22 cellular contexts compared by ENCODE assay signal in genomic region chrX:154446430-154446829, GRCh38.
"Had no signal": no experiment of that assay in that cellular context is flagged by ENCODE, and none has a peak within 500 bp of the region (broad histone marks: within the 10 kb centered on the region; RNA-seq: fewer than 3 reads in every experiment).

No MANE protein-coding gene starts in this region.

- H3K4me3 Mint-ChIP-seq: activated B cell treated with CpG ODN at 0.5 μM for 24 hours; activated CD4-positive, alpha-beta memory T cell treated with anti-CD3 and anti-CD28 coated beads for 36 hours; activated CD4-positive, alpha-beta T cell treated with anti-CD3 and anti-CD28 coated beads for 36 hours had no signal

- H3K27me3 ChIP-seq: cardiac muscle cell, hepatocyte, left lung, upper lobe of left lung had no signal

- H3K9me3 Mint-ChIP-seq: activated B cell treated with CpG ODN at 0.5 μM for 24 hours; activated CD4-positive, alpha-beta memory T cell treated with anti-CD3 and anti-CD28 coated beads for 36 hours; activated naive CD4-positive, alpha-beta T cell treated with anti-CD3 and anti-CD28 coated beads for 36 hours; activated T-helper 2 cell treated with anti-CD3 and anti-CD28 coated beads, Interferon-gamma antibody, Interleukin-2, Interleukin-4, amounts not matched to agents 10 μg/mL and 5 μg/mL and 100 μg/mL, durations not matched to agents 14 hours and 24 hours and 36 hours; immature natural killer cell; naive B cell had no signal

- H2AFZ ChIP-seq: hepatocyte had no signal

- H3K27ac ChIP-seq: cardiac muscle cell, hepatocyte, left lung, upper lobe of left lung had no signal

- H3K9me3 ChIP-seq: left lung, upper lobe of left lung had no signal

- H3K27ac Mint-ChIP-seq: activated B cell treated with CpG ODN at 0.5 μM for 24 hours; activated CD4-positive, alpha-beta memory T cell treated with anti-CD3 and anti-CD28 coated beads for 36 hours; activated CD4-positive, alpha-beta T cell treated with anti-CD3 and anti-CD28 coated beads for 36 hours; activated naive CD4-positive, alpha-beta T cell treated with anti-CD3 and anti-CD28 coated beads for 36 hours; activated T-helper 2 cell treated with anti-CD3 and anti-CD28 coated beads, Interferon-gamma antibody, Interleukin-2, Interleukin-4, amounts not matched to agents 10 μg/mL and 5 μg/mL and 100 μg/mL, durations not matched to agents 14 hours and 24 hours and 36 hours had no signal

- H3K4me2 ChIP-seq: hepatocyte had no signal

- H3K36me3 Mint-ChIP-seq: immature natural killer cell, naive B cell had no signal

- ATAC-seq: activated CD4-positive, alpha-beta T cell treated with anti-CD3 and anti-CD28 coated beads for 36 hours; left lung; sciatic nerve; stimulated activated naive CD8-positive, alpha-beta T cell treated with anti-CD3 and anti-CD28 coated beads, Interleukin-15, Interleukin-2, amounts not matched to agents 100 U/mL and 50 U/mL, for 24 hours had no signal

- H3K4me3 ChIP-seq: cardiac muscle cell, hepatocyte, left lung, lung, upper lobe of left lung had no signal

- H3K36me3 ChIP-seq: cardiac muscle cell had no signal

- DNase-seq: activated B cell treated with CpG ODN at 0.5 μM for 24 hours; activated CD4-positive, alpha-beta memory T cell treated with anti-CD3 and anti-CD28 coated beads for 36 hours; activated CD4-positive, alpha-beta T cell treated with anti-CD3 and anti-CD28 coated beads for 36 hours; activated naive CD4-positive, alpha-beta T cell treated with anti-CD3 and anti-CD28 coated beads for 36 hours; activated T-cell treated with anti-CD3 and anti-CD28 coated beads for 4 hours; amygdala; dermis blood vessel endothelial cell; effector CD8-positive, alpha-beta T cell; foreskin melanocyte; immature natural killer cell; kidney glomerular epithelial cell; left lung; naive B cell; small intestine; stimulated activated CD8-positive, alpha-beta memory T cell treated with anti-CD3 and anti-CD28 coated beads, Interleukin-4, amount 100 ng/mL, for 48 hours; stimulated activated naive CD8-positive, alpha-beta T cell treated with anti-CD3 and anti-CD28 coated beads, Interleukin-15, Interleukin-2, amounts not matched to agents 100 U/mL and 50 U/mL, for 24 hours; upper lobe of left lung had no signal

- FAIRE-seq: small intestine had no signal

- H3K27me3 Mint-ChIP-seq: activated B cell treated with CpG ODN at 0.5 μM for 24 hours; activated CD4-positive, alpha-beta memory T cell treated with anti-CD3 and anti-CD28 coated beads for 36 hours; activated CD4-positive, alpha-beta T cell treated with anti-CD3 and anti-CD28 coated beads for 36 hours; naive B cell had no signal
